ENCODE assay signal across 8 cellular contexts in the genomic region with DNA sequence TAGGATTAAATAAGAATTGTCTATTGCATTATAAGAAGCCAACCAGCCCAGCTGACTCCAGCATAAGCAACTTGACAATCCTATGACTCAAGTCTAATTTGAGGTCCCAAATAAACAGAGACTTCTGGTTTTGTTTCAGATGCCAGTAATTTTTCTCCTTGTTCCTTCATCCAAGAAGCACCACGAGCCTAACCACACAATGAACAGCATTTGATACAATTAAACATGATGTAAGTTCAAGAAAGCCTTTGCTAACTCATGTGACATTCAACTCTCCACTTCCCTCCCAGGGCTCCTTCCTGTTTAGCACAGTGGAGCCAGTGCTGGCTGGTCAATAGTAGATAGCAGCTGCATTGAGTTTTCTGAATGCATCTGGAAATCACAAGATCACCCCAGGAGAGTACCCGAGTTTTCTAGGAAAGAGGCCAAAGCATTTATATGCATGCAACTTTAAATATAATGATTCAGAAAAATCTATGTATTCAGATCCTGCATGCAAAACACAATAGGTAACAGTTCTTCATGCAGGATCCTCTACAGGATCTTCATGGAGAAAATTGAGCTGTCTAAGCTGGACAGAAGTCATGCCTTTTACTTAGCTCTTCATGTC.
DNase-seq lines count a peak whose midpoint lies in the region; ATAC-seq lines count a peak whose summit lies in the region.

No MANE protein-coding gene starts in this region.

- H3K9me3 ChIP-seq in aorta (ENCODE audit: control insufficient read depth, low read length) = no peaks in the 10 kb centered on the region

- H3K27me3 ChIP-seq in aorta (ENCODE audit: control insufficient read depth in 1 of 2, insufficient read depth in 2 of 2, low read length in 1 of 2) = no peaks in the 10 kb centered on the region

- DNase-seq in stimulated activated naive CD8-positive, alpha-beta T cell treated with anti-CD3 and anti-CD28 coated beads, Interleukin-15, amount 100 ng/mL, for 72 hours = no peak
- DNase-seq in stimulated activated naive CD8-positive, alpha-beta T cell treated with anti-CD3 and anti-CD28 coated beads, Interleukin-15, Interleukin-2, amounts not matched to agents 100 U/mL and 50 U/mL, for 24 hours = no peak
- DNase-seq in amniotic epithelial cell (ENCODE audit: low read depth) (peak; percentile 93), kidney tubule cell (ENCODE audit: low spot score) (peak; percentile 64), aorta (peak in 1 of 2 donors; percentile 72), cortex of kidney (lab: John Stamatoyannopoulos, UW) (no peak)
- no peak for DNase-seq in activated CD8-positive, alpha-beta memory T cell treated with anti-CD3 and anti-CD28 coated beads for 24 hours

- peak; percentile 39 for ATAC-seq in stimulated activated naive CD8-positive, alpha-beta T cell treated with anti-CD3 and anti-CD28 coated beads, Interleukin-15, amount 100 ng/mL, for 72 hours
- no peak for ATAC-seq in stimulated activated naive CD8-positive, alpha-beta T cell treated with anti-CD3 and anti-CD28 coated beads, Interleukin-15, Interleukin-2, amounts not matched to agents 100 U/mL and 50 U/mL, for 24 hours
- ATAC-seq in aorta (ENCODE audit: low FRiP score) = peak; percentile 79
- no peak for ATAC-seq in GM18520 (IDR thresholded peaks at IDR 0.05; ENCODE audit: unreplicated experiment)

- H3K4me1 ChIP-seq in aorta (ENCODE audit: control insufficient read depth in 1 of 2, insufficient read depth in 2 of 2, low read length in 2 of 2) = no peaks in the 10 kb centered on the region

- no peak overlapping the region for H3K27ac Mint-ChIP-seq in stimulated activated naive CD8-positive, alpha-beta T cell treated with anti-CD3 and anti-CD28 coated beads, Interleukin-15, amount 100 ng/mL, for 72 hours

- no peaks in the 10 kb centered on the region for H3K9me3 Mint-ChIP-seq in stimulated activated naive CD8-positive, alpha-beta T cell treated with anti-CD3 and anti-CD28 coated beads, Interleukin-15, amount 100 ng/mL, for 72 hours

- H3K27ac ChIP-seq in aorta (ENCODE audit: low read depth in 1 of 2, low read length in 2 of 2) = no peak overlapping the region

- H3K4me1 Mint-ChIP-seq in stimulated activated naive CD8-positive, alpha-beta T cell treated with anti-CD3 and anti-CD28 coated beads, Interleukin-15, amount 100 ng/mL, for 72 hours = no peaks in the 10 kb centered on the region

- no peak overlapping the region for H3K4me3 ChIP-seq in aorta (ENCODE audit: low read length in 2 of 2)

- H3K27me3 Mint-ChIP-seq in stimulated activated naive CD8-positive, alpha-beta T cell treated with anti-CD3 and anti-CD28 coated beads, Interleukin-15, amount 100 ng/mL, for 72 hours = no peaks in the 10 kb centered on the region

- intact Hi-C loops in aorta (cut with DNase I) = no loop called here

- no peak overlapping the region for H3K4me3 Mint-ChIP-seq in stimulated activated naive CD8-positive, alpha-beta T cell treated with anti-CD3 and anti-CD28 coated beads, Interleukin-15, amount 100 ng/mL, for 72 hours

- WGBS in aorta, 2 donors = 17 to 32% methylated on average over 2 of the region's 2 CpGs

- no peaks in the 10 kb centered on the region for H3K36me3 ChIP-seq in aorta (ENCODE audit: control insufficient read depth in 1 of 2, insufficient read depth in 2 of 2, low read length in 1 of 2)

Comparison
In these comparisons a context has a peak if more than half of its experiments do, and no peak if none do; other contexts are left out.
1. ATAC-seq: peak in stimulated activated naive CD8-positive, alpha-beta T cell treated with anti-CD3 and anti-CD28 coated beads, Interleukin-15, amount 100 ng/mL, for 72 hours (single experiment) and aorta (single experiment); none in stimulated activated naive CD8-positive, alpha-beta T cell treated with anti-CD3 and anti-CD28 coated beads, Interleukin-15, Interleukin-2, amounts not matched to agents 100 U/mL and 50 U/mL, for 24 hours (single experiment) and GM18520 (single experiment).
2. DNase-seq: peak in amniotic epithelial cell (single experiment) and kidney tubule cell (single experiment); none in stimulated activated naive CD8-positive, alpha-beta T cell treated with anti-CD3 and anti-CD28 coated beads, Interleukin-15, amount 100 ng/mL, for 72 hours (0 of 2), stimulated activated naive CD8-positive, alpha-beta T cell treated with anti-CD3 and anti-CD28 coated beads, Interleukin-15, Interleukin-2, amounts not matched to agents 100 U/mL and 50 U/mL, for 24 hours (single experiment), cortex of kidney (single experiment) and activated CD8-positive, alpha-beta memory T cell treated with anti-CD3 and anti-CD28 coated beads for 24 hours (single experiment).